18 cellular contexts compared by ENCODE assay signal in genomic region chr9:95459218-95459617, GRCh38. TPM values are rescaled to one million over a fixed set of nuclear protein-coding genes. Genes with fewer than 3 reads are reported as not detected.
A peak's percentile ranks its signal among the peaks of the same experiment; 100 is the strongest.
DNase-seq lines count a peak whose midpoint lies in the region; ATAC-seq and TF ChIP-seq lines count a peak whose summit lies in the region.
"Had no signal": no experiment of that assay in that cellular context is flagged by ENCODE, and none has a peak within 500 bp of the region (broad histone marks: within the 10 kb centered on the region; RNA-seq: fewer than 3 reads in every experiment).

No MANE protein-coding gene starts in this region.

- H4K8ac ChIP-seq in trophoblast cell (ENCODE audit: low read depth, low read length): no peak overlapping the region

- no peaks in the 10 kb centered on the region for H3K79me2 ChIP-seq in trophoblast cell (ENCODE audit: control insufficient read depth, insufficient read depth, low read length, poor library complexity)

- H3K18ac ChIP-seq in trophoblast cell (ENCODE audit: low read length): no peak overlapping the region

- H3K36me3 ChIP-seq in SJSA1 (peaks cover 86% of the 10 kb centered on the region), gastroesophageal sphincter (peaks cover 0 to 72% of the 10 kb centered on the region in 2 donors), stomach (peaks cover 10 to 77% (median 64%) of the 10 kb centered on the region in 4 donors), trophoblast cell (ENCODE audit: control insufficient read depth in 1 of 2, insufficient read depth in 2 of 2, low read length in 2 of 2) (peaks cover 46 to 56% of the 10 kb centered on the region in 2 experiments)

- no peak overlapping the region for H3K4me2 ChIP-seq in trophoblast cell (ENCODE audit: low read length)

- no peaks in the 10 kb centered on the region for H3K9me3 Mint-ChIP-seq in natural killer cell treated with Interleukin-12 subunit alpha and Interleukin-12 subunit beta and Interleukin-15 and Interleukin-18, amount 100 ng/mL, for 72 hours

- TF ChIP-seq POLR2A in gastroesophageal sphincter (IDR thresholded peaks at IDR 0.05): no peak
- no peak for TF ChIP-seq POLR2A in stomach (IDR thresholded peaks at IDR 0.05)

- no peak overlapping the region for H2AK5ac ChIP-seq in trophoblast cell (ENCODE audit: low read length)

- H3K9me3 ChIP-seq in SJSA1 (replicated peaks) (no peaks in the 10 kb centered on the region), gastroesophageal sphincter (no peaks in the 10 kb centered on the region), stomach (no peaks in the 10 kb centered on the region), trophoblast cell (ENCODE audit: insufficient read depth, low read depth, low read length) (no peaks in the 10 kb centered on the region)
- H3K9me3 ChIP-seq: SJCRH30 had no signal

- intact Hi-C loops in stomach (cut with DNase I; ENCODE audit: low total_unique reads): no loop called here

- H3K4me1 Mint-ChIP-seq in natural killer cell treated with Interleukin-12 subunit alpha and Interleukin-12 subunit beta and Interleukin-15 and Interleukin-18, amount 100 ng/mL, for 72 hours (ENCODE audit: low read depth in 2 of 2): peaks cover 29 to 42% of the 10 kb centered on the region in 2 donors

- H2BK5ac ChIP-seq in trophoblast cell (ENCODE audit: low read depth, low read length, poor library complexity): no peak overlapping the region

- no peak for TF ChIP-seq EP300 in gastroesophageal sphincter (IDR thresholded peaks at IDR 0.05)
- no peak for TF ChIP-seq EP300 in stomach (IDR thresholded peaks at IDR 0.05)

- H3K9ac ChIP-seq in trophoblast cell (ENCODE audit: low read length): no peak overlapping the region

- H3K27ac ChIP-seq in SJSA1 (peak overlapping the region; percentile 26), gastroesophageal sphincter (peak overlapping the region in 2 of 4 donors; percentile 20 to 44), stomach (peak overlapping the region; percentile 20 to 74 (median 57)), trophoblast cell (ENCODE audit: low read depth, low read length) (no peak overlapping the region)
- H3K27ac ChIP-seq: C4-2B, HL-60, SJCRH30 had no signal

- H3K27me3 ChIP-seq in SJSA1 (replicated peaks) (no peaks in the 10 kb centered on the region), gastroesophageal sphincter (no peaks in the 10 kb centered on the region), stomach (no peaks in the 10 kb centered on the region), trophoblast cell (ENCODE audit: insufficient read depth, low read length) (no peaks in the 10 kb centered on the region)
- H3K27me3 ChIP-seq: SJCRH30 had no signal

- H3K27me3 Mint-ChIP-seq in natural killer cell treated with Interleukin-12 subunit alpha and Interleukin-12 subunit beta and Interleukin-15 and Interleukin-18, amount 100 ng/mL, for 72 hours: no peaks in the 10 kb centered on the region

- no peak overlapping the region for H3K27ac Mint-ChIP-seq in natural killer cell treated with Interleukin-12 subunit alpha and Interleukin-12 subunit beta and Interleukin-15 and Interleukin-18, amount 100 ng/mL, for 72 hours

- no peak overlapping the region for H2BK120ac ChIP-seq in trophoblast cell (ENCODE audit: insufficient read depth, low read length, poor library complexity)

- H3K4me3 ChIP-seq in SJSA1: no peak overlapping the region
- H3K4me3 ChIP-seq in gastroesophageal sphincter: no peak overlapping the region
- H3K4me3 ChIP-seq in stomach: no peak overlapping the region
- no peak overlapping the region for H3K4me3 ChIP-seq in trophoblast cell (ENCODE audit: low read depth, low read length)
- H3K4me3 ChIP-seq: K562, SJCRH30 had no signal

- no peak overlapping the region for H4K12ac ChIP-seq in trophoblast cell (ENCODE audit: low read depth, low read length)

- TF ChIP-seq CTCF in gastroesophageal sphincter (IDR thresholded peaks at IDR 0.05): no peak
- no peak for TF ChIP-seq CTCF in stomach (IDR thresholded peaks at IDR 0.05)

- peaks cover 3% of the 10 kb centered on the region for H3K79me1 ChIP-seq in trophoblast cell (ENCODE audit: low read length)

- H3K4me1 ChIP-seq in SJSA1 (replicated peaks): peaks cover 94% of the 10 kb centered on the region
- peaks cover 0 to 47% (median 3%) of the 10 kb centered on the region in 3 donors for H3K4me1 ChIP-seq in gastroesophageal sphincter
- H3K4me1 ChIP-seq in stomach: peaks cover 30 to 68% (median 49%) of the 10 kb centered on the region in 4 donors
- H3K4me1 ChIP-seq in trophoblast cell (ENCODE audit: control insufficient read depth in 1 of 2, insufficient read depth in 2 of 2, low read length in 2 of 2): peaks cover 22 to 28% of the 10 kb centered on the region in 2 experiments

- no peak overlapping the region for H2AFZ ChIP-seq in trophoblast cell (ENCODE audit: insufficient read depth, low read length, poor library complexity)

- WGBS in gastroesophageal sphincter (ENCODE audit: low coverage in 1 of 2), 2 donors: 0 to 33% methylated on average over 2 to 12 of the region's 15 CpGs
- WGBS in stomach, 5 donors: 48 to 70% (median 56%) methylated on average over 15 of the region's 15 CpGs
- no CpG with 5 or more reads among the region's 15 CpGs for WGBS in trophoblast cell (ENCODE audit: extremely low coverage, insufficient coverage, insufficient read length)

- no peak overlapping the region for H3K14ac ChIP-seq in trophoblast cell (ENCODE audit: low read length)

- H3K23ac ChIP-seq in trophoblast cell (ENCODE audit: low read length): no peak overlapping the region

- no peak overlapping the region for H3K4ac ChIP-seq in trophoblast cell (ENCODE audit: low read depth, low read length)

- ATAC-seq in gastroesophageal sphincter (peak; percentile 27), HG02588 (IDR thresholded peaks at IDR 0.05; ENCODE audit: unreplicated experiment) (no peak)
- no peak for ATAC-seq in natural killer cell treated with Interleukin-12 subunit alpha and Interleukin-12 subunit beta and Interleukin-15 and Interleukin-18, amount 100 ng/mL, for 72 hours
- ATAC-seq: K562, PC-3 had no signal

- H4K91ac ChIP-seq in trophoblast cell (ENCODE audit: low read depth, low read length): no peak overlapping the region

- peaks cover 4% of the 10 kb centered on the region for H3K36me3 Mint-ChIP-seq in natural killer cell treated with Interleukin-12 subunit alpha and Interleukin-12 subunit beta and Interleukin-15 and Interleukin-18, amount 100 ng/mL, for 72 hours

- DNase-seq in NCI-H1105 treated with DMSO at 0.1 percent for 48 hours (lab: John Stamatoyannopoulos, UW) (peak; percentile 55), NCI-H1105 (lab: John Stamatoyannopoulos, UW) (no peak), SJSA1 (ENCODE audit: low read depth in 1 of 2, low spot score in 2 of 2) (no peak), stomach (no peak), trophoblast cell (no peak)
- no peak for DNase-seq in natural killer cell treated with Interleukin-12 subunit alpha and Interleukin-12 subunit beta and Interleukin-15 and Interleukin-18, amount 100 ng/mL, for 72 hours (ENCODE audit: low spot score)
- DNase-seq: GF-D8, H7, NCI-H2107, NCI-H748 treated with DMSO at 0.1 percent for 48 hours, PC-3, SJCRH30, SW 1271 had no signal

- H2BK12ac ChIP-seq in trophoblast cell (ENCODE audit: low read length): no peak overlapping the region

- H3K4me3 Mint-ChIP-seq in natural killer cell treated with Interleukin-12 subunit alpha and Interleukin-12 subunit beta and Interleukin-15 and Interleukin-18, amount 100 ng/mL, for 72 hours: no peak overlapping the region

RNA-seq across cellular contexts. Expression of gene PTCH1, which starts 57.6 kb away (rescaled TPM):
- 49.3 and 56.4 TPM in 2 replicates for total RNA-seq in SJSA1 (2014; rRNA removed; shearing (Covaris generic))
- total RNA-seq in gastroesophageal sphincter (10 to 100 TPM; 12.5 to 20.3 (median 15.5) TPM), stomach (10 to 100 TPM; 20.6 to 53.3 (median 28.0) TPM)
- polyA plus RNA-seq in stomach: 1 to 10 TPM; 3.9 to 9.3 (median 8.6) TPM
- polyA plus RNA-seq in trophoblast cell (2013): 13.6 and 13.7 TPM in 2 replicates
- total RNA-seq in natural killer cell treated with Interleukin-12 subunit alpha and Interleukin-12 subunit beta and Interleukin-15 and Interleukin-18, amount 100 ng/mL, for 72 hours: 10 to 100 TPM; 15.2 to 15.9 TPM
